In the genomic region with DNA sequence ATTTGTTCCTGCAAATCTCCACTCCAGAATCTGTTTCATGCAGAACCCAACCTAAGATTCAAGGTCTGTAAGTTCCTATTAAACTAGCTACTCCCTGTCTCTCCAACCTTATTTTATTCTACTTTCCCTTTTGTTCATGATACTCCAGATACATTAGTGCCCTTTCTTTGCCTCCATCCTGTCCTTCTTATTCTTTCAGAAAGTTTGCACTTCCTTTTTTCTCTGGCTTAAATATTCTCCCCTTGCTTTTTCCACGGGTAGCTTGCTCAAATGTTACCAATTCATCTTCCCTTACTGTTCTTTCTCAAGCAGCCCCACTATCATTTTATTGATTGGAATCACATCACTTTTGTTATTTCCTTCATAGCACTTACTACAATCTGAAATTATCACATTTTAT, we compare ENCODE assay signal across 15 cellular contexts.
A peak's percentile ranks its signal among the peaks of the same experiment; 100 is the strongest.
DNase-seq lines count a peak whose midpoint lies in the region; ATAC-seq and TF ChIP-seq lines count a peak whose summit lies in the region.
"Had no signal": no experiment of that assay in that cellular context is flagged by ENCODE, and none has a peak within 500 bp of the region (broad histone marks: within the 10 kb centered on the region; RNA-seq: fewer than 3 reads in every experiment).

No MANE protein-coding gene starts in this region.

- peaks cover 69% of the 10 kb centered on the region for H3K4me1 Mint-ChIP-seq in activated T-cell treated with anti-CD3 and anti-CD28 coated beads, Interleukin-2, amount 50 U/mL, for 24 hours (ENCODE audit: low read depth)
- peaks cover 58% of the 10 kb centered on the region for H3K4me1 Mint-ChIP-seq in CD8-positive, alpha-beta T cell (ENCODE audit: low read depth)
- peaks cover 57% of the 10 kb centered on the region for H3K4me1 Mint-ChIP-seq in activated CD8-positive, alpha-beta T cell treated with anti-CD3 and anti-CD28 coated beads for 36 hours (ENCODE audit: low read depth)
- no peaks in the 10 kb centered on the region for H3K4me1 Mint-ChIP-seq in nephron progenitor cell

- H3K4me3 ChIP-seq in CD8-positive, alpha-beta T cell (ENCODE audit: low read depth, low read length), result no peak overlapping the region
- H3K4me3 ChIP-seq: HAP-1, SK-N-MC had no signal

- no peak for ATAC-seq in CD8-positive, alpha-beta T cell
- no peak for ATAC-seq in activated CD8-positive, alpha-beta T cell treated with anti-CD3 and anti-CD28 coated beads for 36 hours
- ATAC-seq in HG03457 (IDR thresholded peaks at IDR 0.05; ENCODE audit: unreplicated experiment) (no peak), GM21529 (IDR thresholded peaks at IDR 0.05; ENCODE audit: unreplicated experiment) (no peak)

- H3K36me3 ChIP-seq in CD8-positive, alpha-beta T cell (ENCODE audit: insufficient read depth, low read length), result no peaks in the 10 kb centered on the region
- H3K36me3 ChIP-seq: HAP-1 had no signal

- no peak for DNase-seq in activated T-cell treated with anti-CD3 and anti-CD28 coated beads, Interleukin-2, amount 50 U/mL, for 24 hours
- no peak for DNase-seq in activated T-cell treated with anti-CD3 and anti-CD28 coated beads, Interleukin-2, amount 50 U/mL, for 48 hours
- DNase-seq in CD8-positive, alpha-beta T cell, result no peak
- DNase-seq in activated CD8-positive, alpha-beta T cell treated with anti-CD3 and anti-CD28 coated beads for 36 hours, result no peak
- DNase-seq in nephron progenitor cell, result no peak
- DNase-seq in stimulated activated CD4-positive, alpha-beta T cell treated with anti-CD3 and anti-CD28 coated beads, Interleukin-15, amount 100 ng/mL, for 24 hours, result no peak
- DNase-seq: DMS53, IMR-90, NCI-H1436, NCI-H2081 treated with DMSO at 0.1 percent for 48 hours, NCI-H526 had no signal

- no peaks in the 10 kb centered on the region for H3K27me3 Mint-ChIP-seq in activated T-cell treated with anti-CD3 and anti-CD28 coated beads, Interleukin-2, amount 50 U/mL, for 24 hours
- no peaks in the 10 kb centered on the region for H3K27me3 Mint-ChIP-seq in CD8-positive, alpha-beta T cell (ENCODE audit: low read depth)
- H3K27me3 Mint-ChIP-seq in activated CD8-positive, alpha-beta T cell treated with anti-CD3 and anti-CD28 coated beads for 36 hours, result no peaks in the 10 kb centered on the region
- H3K27me3 Mint-ChIP-seq in nephron progenitor cell (ENCODE audit: low read depth, poor library complexity), result no peaks in the 10 kb centered on the region

- TF ChIP-seq CTCF in CD8-positive, alpha-beta T cell (IDR thresholded peaks at IDR 0.05), result no peak
- no peak for TF ChIP-seq CTCF in activated CD8-positive, alpha-beta T cell treated with anti-CD3 and anti-CD28 coated beads for 36 hours (IDR thresholded peaks at IDR 0.05)
- no peak for TF ChIP-seq CTCF in nephron progenitor cell (IDR thresholded peaks at IDR 0.05)

- peaks cover 29% of the 10 kb centered on the region for H3K4me1 ChIP-seq in CD8-positive, alpha-beta T cell (ENCODE audit: insufficient read depth, low read length)

- H3K27ac Mint-ChIP-seq in activated T-cell treated with anti-CD3 and anti-CD28 coated beads, Interleukin-2, amount 50 U/mL, for 24 hours, result peak overlapping the region; percentile 57
- peak overlapping the region; percentile 25 for H3K27ac Mint-ChIP-seq in CD8-positive, alpha-beta T cell
- H3K27ac Mint-ChIP-seq in activated CD8-positive, alpha-beta T cell treated with anti-CD3 and anti-CD28 coated beads for 36 hours, result peak overlapping the region; percentile 49
- H3K27ac Mint-ChIP-seq in nephron progenitor cell, result peak overlapping the region; percentile 50

- H3K27ac ChIP-seq in CD8-positive, alpha-beta T cell (ENCODE audit: low read depth, low read length), result no peak overlapping the region
- H3K27ac ChIP-seq: SK-N-MC had no signal

- POLR2A ChIA-PET in CD8-positive, alpha-beta T cell (lab: Charles Lee), result interaction anchor here (0.6 to 0.8 kb wide), 2 partner anchors 8 to 40 kb away, joined by 4 read pairs; no protein-coding TSS in a partner anchor
- POLR2A ChIA-PET in activated CD8-positive, alpha-beta T cell treated with anti-CD3 and anti-CD28 coated beads for 36 hours (lab: Charles Lee), result interaction anchor here (0.9 to 1.0 kb wide), 2 partner anchors 12 to 84 kb away, joined by 3 to 4 read pairs; no protein-coding TSS in a partner anchor

- H3K36me3 Mint-ChIP-seq in activated T-cell treated with anti-CD3 and anti-CD28 coated beads, Interleukin-2, amount 50 U/mL, for 24 hours (ENCODE audit: low read depth), result peaks cover 73% of the 10 kb centered on the region
- H3K36me3 Mint-ChIP-seq in CD8-positive, alpha-beta T cell, result peaks cover 8% of the 10 kb centered on the region
- H3K36me3 Mint-ChIP-seq in activated CD8-positive, alpha-beta T cell treated with anti-CD3 and anti-CD28 coated beads for 36 hours (ENCODE audit: low read depth), result peaks cover 53% of the 10 kb centered on the region
- no peaks in the 10 kb centered on the region for H3K36me3 Mint-ChIP-seq in nephron progenitor cell (ENCODE audit: low read depth)

- H3K9me3 Mint-ChIP-seq in activated T-cell treated with anti-CD3 and anti-CD28 coated beads, Interleukin-2, amount 50 U/mL, for 24 hours, result no peaks in the 10 kb centered on the region
- no peaks in the 10 kb centered on the region for H3K9me3 Mint-ChIP-seq in CD8-positive, alpha-beta T cell
- H3K9me3 Mint-ChIP-seq in activated CD8-positive, alpha-beta T cell treated with anti-CD3 and anti-CD28 coated beads for 36 hours, result no peaks in the 10 kb centered on the region
- no peaks in the 10 kb centered on the region for H3K9me3 Mint-ChIP-seq in nephron progenitor cell

- H3K9me3 ChIP-seq in CD8-positive, alpha-beta T cell (ENCODE audit: low read length), result no peaks in the 10 kb centered on the region
- H3K9me3 ChIP-seq: HAP-1 had no signal

- CTCF ChIA-PET in CD8-positive, alpha-beta T cell (lab: Charles Lee), result interaction anchor here (0.7 to 1.6 kb wide), 4 partner anchors 10 to 53 kb away, joined by 3 to 4 read pairs (median 4); no protein-coding TSS in a partner anchor
- CTCF ChIA-PET in activated CD8-positive, alpha-beta T cell treated with anti-CD3 and anti-CD28 coated beads for 36 hours (lab: Charles Lee), result interaction anchor here (1.0 to 1.9 kb wide), 3 partner anchors 11 to 142 kb away, joined by 3 to 6 read pairs (median 3); no protein-coding TSS in a partner anchor

- no peak overlapping the region for H3K4me3 Mint-ChIP-seq in activated T-cell treated with anti-CD3 and anti-CD28 coated beads, Interleukin-2, amount 50 U/mL, for 24 hours
- no peak overlapping the region for H3K4me3 Mint-ChIP-seq in CD8-positive, alpha-beta T cell
- H3K4me3 Mint-ChIP-seq in activated CD8-positive, alpha-beta T cell treated with anti-CD3 and anti-CD28 coated beads for 36 hours, result no peak overlapping the region
- H3K4me3 Mint-ChIP-seq in nephron progenitor cell, result no peak overlapping the region

- intact Hi-C loops in CD8-positive, alpha-beta T cell (cut with DNase I, micrococcal nuclease), result no loop called here
- intact Hi-C loops in activated CD8-positive, alpha-beta T cell treated with anti-CD3 and anti-CD28 coated beads for 36 hours (cut with micrococcal nuclease), result no loop called here

- H3K27me3 ChIP-seq in CD8-positive, alpha-beta T cell (ENCODE audit: insufficient read depth, low read length), result no peaks in the 10 kb centered on the region
